In genomic region chr2:67366832-67367412, GRCh38 we compare ENCODE assay signal across 25 cellular contexts.
"Had no signal": no experiment of that assay in that cellular context is flagged by ENCODE, and none has a peak within 500 bp of the region (broad histone marks: within the 10 kb centered on the region; RNA-seq: fewer than 3 reads in every experiment).

No MANE protein-coding gene starts in this region.

- H3K4me1 ChIP-seq: parathyroid adenoma, psoas muscle, right lobe of liver, sigmoid colon, stomach, thyroid gland, tibial nerve, upper lobe of left lung, vagina had no signal

- H3K36me3 ChIP-seq: neutrophil, right lobe of liver, sigmoid colon, stomach, thoracic aorta, thyroid gland, tibial nerve, upper lobe of left lung, vagina had no signal

- ATAC-seq: natural killer cell treated with Interleukin-12 subunit alpha and Interleukin-12 subunit beta and Interleukin-15 and Interleukin-18, amount 100 ng/mL, for 72 hours; psoas muscle; right cardiac atrium; right lobe of liver; stimulated activated effector memory CD8-positive, alpha-beta T cell treated with anti-CD3 and anti-CD28 coated beads, Interleukin-12 subunit alpha, Interleukin-12 subunit beta, amount 100 ng/mL, for 72 hours; stimulated activated naive B cell treated with anti-CD40 and anti-IgM and Interleukin-4, amounts not matched to agents 10 μg/mL and 1 μg/mL and 100 μg/mL, for 72 hours had no signal

- H3K9me3 ChIP-seq: neutrophil, psoas muscle, right lobe of liver, stomach, thoracic aorta, thyroid gland, tibial nerve, upper lobe of left lung, vagina had no signal

- DNase-seq: nephron progenitor cell; nucleus accumbens; posterior cingulate gyrus; psoas muscle; right cardiac atrium; right lobe of liver; sigmoid colon; small intestine; stimulated activated CD4-positive, alpha-beta T cell treated with anti-CD3 and anti-CD28 coated beads, Interleukin-15, amount 100 ng/mL, for 24 hours; stimulated activated CD4-positive, alpha-beta T cell treated with anti-CD3 and anti-CD28 coated beads, Interleukin-2, amount 100 ng/mL, for 24 hours; stimulated activated CD4-positive, alpha-beta T cell treated with anti-CD3 and anti-CD28 coated beads, Interleukin-2, amount 100 ng/mL, for 48 hours; stimulated activated CD4-positive, alpha-beta T cell treated with anti-CD3 and anti-CD28 coated beads, Interleukin-4, amount 100 ng/mL, for 24 hours; stimulated activated naive B cell treated with anti-CD40 and anti-IgM and Interleukin-4, amounts not matched to agents 10 μg/mL and 1 μg/mL and 100 μg/mL, for 72 hours; stimulated activated naive CD4-positive, alpha-beta T cell treated with Interleukin-2 at 50 U/mL for 16 hours; stomach; thyroid gland; trophoblast cell; upper lobe of left lung had no signal

- H3K27me3 ChIP-seq: neutrophil, right lobe of liver, sigmoid colon, stomach, thyroid gland, tibial nerve, upper lobe of left lung, vagina had no signal

- H3K4me3 ChIP-seq: psoas muscle, right lobe of liver, sigmoid colon, stomach, thoracic aorta, thyroid gland, tibial nerve, upper lobe of left lung, vagina had no signal
